Comparison of ENCODE assay signal across 13 cellular contexts in genomic region chr9:33186457-33187168, GRCh38. TPM values are rescaled to one million over a fixed set of nuclear protein-coding genes. Genes with fewer than 3 reads are reported as not detected.
DNase-seq lines count a peak whose midpoint lies in the region; ATAC-seq, FAIRE-seq and TF ChIP-seq lines count a peak whose summit lies in the region.
"Had no signal": no experiment of that assay in that cellular context is flagged by ENCODE, and none has a peak within 500 bp of the region (broad histone marks: within the 10 kb centered on the region; RNA-seq: fewer than 3 reads in every experiment).

No MANE protein-coding gene starts in this region.

- H3K27ac ChIP-seq in OCI-LY3 (ENCODE audit: low read length), result peak overlapping the region; percentile 12; the same call in 1 of the 2 replicates
- H3K27ac ChIP-seq in endothelial cell of umbilical vein (ENCODE audit: insufficient read depth, low read depth, low read length), result no peak overlapping the region
- no peak overlapping the region for H3K27ac ChIP-seq in lower lobe of right lung
- peak overlapping the region; percentile 43 for H3K27ac ChIP-seq in thymus (ENCODE audit: low read depth)
- H3K27ac ChIP-seq: cardiac muscle cell, KMS-11 had no signal

- TF ChIP-seq CTCF in OCI-LY3 (IDR thresholded peaks at IDR 0.05; ENCODE audit: low read depth, low read length), result no peak
- TF ChIP-seq CTCF in endothelial cell of umbilical vein (IDR thresholded peaks at IDR 0.05; ENCODE audit: extremely low read depth in 1 of 2, insufficient read depth in 1 of 2, low read depth in 1 of 2, low read length in 2 of 2), result no peak
- no peak for TF ChIP-seq CTCF in lower lobe of right lung (IDR thresholded peaks at IDR 0.05)
- no peak for TF ChIP-seq CTCF in endothelial cell (IDR thresholded peaks at IDR 0.05; ENCODE audit: unreplicated experiment)

- 87% methylated on average over 3 of the region's 3 CpGs for WGBS in thymus

- ATAC-seq in lower lobe of right lung, result peak; percentile 42 to 73

- dilution Hi-C loops in endothelial cell of umbilical vein (cut with MboI; ENCODE audit: extremely low pct_ligation_motif_present, low sequenced_read_pairs), result no loop called here

- BruUV-seq in endothelial cell of umbilical vein (replicated peaks; lab: Mats Ljungman, UMichigan), result no TSS peak

- TF ChIP-seq POLR2A in endothelial cell of umbilical vein (IDR thresholded peaks at IDR 0.05; ENCODE audit: low read depth, low read length), result no peak

- H3K4me3 Mint-ChIP-seq in endothelial cell (ENCODE audit: unreplicated experiment), result no peak overlapping the region

- H4K20me1 ChIP-seq in OCI-LY3 (ENCODE audit: insufficient read depth, low read length) (no peaks in the 10 kb centered on the region), endothelial cell of umbilical vein (replicated peaks; ENCODE audit: control insufficient read depth, extremely low read depth, insufficient read depth, low read length) (no peaks in the 10 kb centered on the region)

- CTCF ChIA-PET in endothelial cell of umbilical vein (lab: Charles Lee), result interaction anchor here (0.9 to 1.4 kb wide), 2 partner anchors 31 to 58 kb away, joined by 3 to 4 read pairs; no protein-coding TSS in a partner anchor

- no peaks in the 10 kb centered on the region for H3K9me1 ChIP-seq in endothelial cell of umbilical vein (replicated peaks; ENCODE audit: control insufficient read depth, extremely low read depth, insufficient read depth, low read length)

- intact Hi-C loops in endothelial cell of umbilical vein (cut with micrococcal nuclease), result no loop called here
- intact Hi-C loops in lower lobe of right lung (cut with DNase I), result no loop called here

- H3K4me1 Mint-ChIP-seq in endothelial cell (ENCODE audit: unreplicated experiment), result peaks cover 3% of the 10 kb centered on the region

- peak overlapping the region; percentile 60 for H3K4me2 ChIP-seq in OCI-LY3 (ENCODE audit: low read length)
- no peak overlapping the region for H3K4me2 ChIP-seq in endothelial cell of umbilical vein (ENCODE audit: insufficient read depth, low read length)
- H3K4me2 ChIP-seq: KMS-11 had no signal

- H3K9ac ChIP-seq in OCI-LY3 (ENCODE audit: low read length) (no peak overlapping the region; the same call in 1 of the 2 replicates), endothelial cell of umbilical vein (replicated peaks; ENCODE audit: extremely low read depth, insufficient read depth, low read length) (no peak overlapping the region)
- H3K9ac ChIP-seq: KMS-11 had no signal

- H3K27me3 ChIP-seq in OCI-LY3 (ENCODE audit: low read depth, low read length) (no peaks in the 10 kb centered on the region; the same call in 1 of the 2 replicates), endothelial cell of umbilical vein (ENCODE audit: control insufficient read depth in 2 of 2, insufficient read depth in 2 of 2, low read length in 2 of 2) (peaks cover 9 to 15% of the 10 kb centered on the region in 2 experiments), lower lobe of right lung (ENCODE audit: low read depth) (no peaks in the 10 kb centered on the region), thymus (ENCODE audit: control insufficient read depth, insufficient read depth) (no peaks in the 10 kb centered on the region)

- H3K4me3 ChIP-seq in OCI-LY3 (ENCODE audit: low read length) (peak overlapping the region; percentile 50), endothelial cell of umbilical vein (replicated peaks in 1 of 3; ENCODE audit: insufficient read depth in 1 of 3, low read depth in 1 of 3, low read length in 3 of 3) (no peak overlapping the region), lower lobe of right lung (no peak overlapping the region), thymus (ENCODE audit: low read length) (no peak overlapping the region)
- H3K4me3 ChIP-seq: cardiac muscle cell had no signal

- no peak overlapping the region for H3K27ac Mint-ChIP-seq in endothelial cell (ENCODE audit: unreplicated experiment)

- H2AFZ ChIP-seq in OCI-LY3 (ENCODE audit: low read depth, low read length) (peak overlapping the region; percentile 67), endothelial cell of umbilical vein (ENCODE audit: low read depth, low read length) (no peak overlapping the region)

- H3K9me3 Mint-ChIP-seq in endothelial cell (ENCODE audit: unreplicated experiment), result no peaks in the 10 kb centered on the region

- H3K36me3 Mint-ChIP-seq in endothelial cell (ENCODE audit: low read depth, unreplicated experiment), result no peaks in the 10 kb centered on the region

- no peak for FAIRE-seq in endothelial cell of umbilical vein (lab: Jason Lieb, UNC)
- FAIRE-seq: GM18507 had no signal

- H3K36me3 ChIP-seq in OCI-LY3 (replicated peaks; ENCODE audit: low read depth, low read length) (no peaks in the 10 kb centered on the region), endothelial cell of umbilical vein (ENCODE audit: control insufficient read depth in 2 of 2, extremely low read depth in 1 of 2, insufficient read depth in 2 of 2, low read length in 2 of 2) (no peaks in the 10 kb centered on the region), lower lobe of right lung (no peaks in the 10 kb centered on the region), thymus (ENCODE audit: control insufficient read depth, insufficient read depth) (no peaks in the 10 kb centered on the region)
- H3K36me3 ChIP-seq: cardiac muscle cell had no signal

- H3K27me3 Mint-ChIP-seq in endothelial cell (ENCODE audit: unreplicated experiment), result peaks cover 8% of the 10 kb centered on the region

- POLR2A ChIA-PET in endothelial cell of umbilical vein (lab: Charles Lee), result interaction anchor here (0.6 kb wide), 1 partner anchor 162 kb away, joined by 4 read pairs; the partner anchor contains the start of gene DNAJA1

- no peaks in the 10 kb centered on the region for H3K9me3 ChIP-seq in OCI-LY3 (ENCODE audit: insufficient read depth, low read length)
- H3K9me3 ChIP-seq in endothelial cell of umbilical vein (replicated peaks; ENCODE audit: control insufficient read depth, insufficient read depth, low read length), result no peaks in the 10 kb centered on the region
- no peaks in the 10 kb centered on the region for H3K9me3 ChIP-seq in lower lobe of right lung
- H3K9me3 ChIP-seq in thymus (ENCODE audit: control insufficient read depth), result no peaks in the 10 kb centered on the region

- H3K4me1 ChIP-seq in OCI-LY3 (ENCODE audit: low read length), result peaks cover 30% of the 10 kb centered on the region
- no peaks in the 10 kb centered on the region for H3K4me1 ChIP-seq in endothelial cell of umbilical vein (ENCODE audit: control insufficient read depth, extremely low read depth, insufficient read depth, low read length)
- H3K4me1 ChIP-seq in lower lobe of right lung, result peaks cover 28% of the 10 kb centered on the region
- no peaks in the 10 kb centered on the region for H3K4me1 ChIP-seq in thymus (ENCODE audit: control insufficient read depth, insufficient read depth, low read length)

- peak; percentile 26 for DNase-seq in endothelial cell of umbilical vein (ENCODE audit: low read depth, low spot score)
- no peak for DNase-seq in lower lobe of right lung
- DNase-seq in NCI-H524 treated with DMSO at 0.1 percent for 48 hours (lab: John Stamatoyannopoulos, UW), result no peak
- DNase-seq in endothelial cell (ENCODE audit: low spot score), result no peak
- DNase-seq in NCI-H526 (lab: John Stamatoyannopoulos, UW), result no peak
- DNase-seq: activated T-cell treated with anti-CD3 and anti-CD28 coated beads, Interleukin-2, amount 50 U/mL, for 1 hour; NCI-H2171; stimulated activated naive CD4-positive, alpha-beta T cell treated with Interleukin-2 at 50 U/mL for 16 hours had no signal

- no peaks in the 10 kb centered on the region for H3K79me2 ChIP-seq in OCI-LY3 (ENCODE audit: low read length)
- H3K79me2 ChIP-seq in endothelial cell of umbilical vein (ENCODE audit: control insufficient read depth, insufficient read depth, low read length), result no peaks in the 10 kb centered on the region

TF ChIP-seq in endothelial cell of umbilical vein, 7 proteins besides CTCF, POLR2A, EP300 and RAD21:
- TF ChIP-seq MYC (IDR thresholded peaks at IDR 0.05; ENCODE audit: low read depth, low read length), result no peak
- TF ChIP-seq EZH2 (IDR thresholded peaks at IDR 0.05; ENCODE audit: borderline replicate concordance, low read depth, low read length, severe bottlenecking), result no peak
- no peak for TF ChIP-seq GATA2 (IDR thresholded peaks at IDR 0.05; ENCODE audit: insufficient read depth, insufficient read length, low read depth, low read length)
- no peak for TF ChIP-seq FOS (IDR thresholded peaks at IDR 0.05; ENCODE audit: borderline replicate concordance, insufficient read depth, low read length)
- no peak for TF ChIP-seq JUN (IDR thresholded peaks at IDR 0.05; ENCODE audit: borderline replicate concordance, insufficient read depth, insufficient read length, low read depth)
- no peak for TF ChIP-seq MAX (IDR thresholded peaks at IDR 0.05; ENCODE audit: insufficient read depth, insufficient read length)
- no peak for TF ChIP-seq POLR2AphosphoS5 (IDR thresholded peaks at IDR 0.05; ENCODE audit: insufficient read depth, low read depth, low read length)

RNA-seq across cellular contexts. Expression of gene B4GALT1, which starts 19.5 kb away (rescaled TPM):
- total RNA-seq in endothelial cell of umbilical vein, result 65.6 and 66.5 TPM in 2 replicates
- 61.3 and 61.4 TPM in 2 replicates for polyA plus RNA-seq in endothelial cell of umbilical vein
- 38.4 and 38.5 TPM in 2 replicates for polyA plus RNA-seq in endothelial cell of umbilical vein (2011; cell fraction: cytosol; rRNA removed)
- 20.8 and 22.6 TPM in 2 replicates for polyA plus RNA-seq in endothelial cell of umbilical vein (2011; cell fraction: nucleus; rRNA removed)
- 59.6 and 71.4 TPM in 2 replicates for polyA plus RNA-seq in endothelial cell of umbilical vein (2012)
- 80.7 and 81.6 TPM in 2 replicates for polyA minus RNA-seq in endothelial cell of umbilical vein
- 182 TPM for polyA minus RNA-seq in endothelial cell of umbilical vein (2011; cell fraction: cytosol; rRNA and poly(A)+ RNA removed)
- polyA minus RNA-seq in endothelial cell of umbilical vein (2011; cell fraction: nucleus; rRNA and poly(A)+ RNA removed), result 19.3 and 19.9 TPM in 2 replicates
- 72.0 TPM for total RNA-seq in lower lobe of right lung
- 37.1 TPM for polyA plus RNA-seq in thymus
- 86.7 TPM for total RNA-seq in endothelial cell (ENCODE audit: unreplicated experiment)

RNA-seq across cellular contexts. Expression of gene SPINK4, which starts 53.4 kb away (rescaled TPM):
- not detected in 2 replicates for total RNA-seq in endothelial cell of umbilical vein
- not detected in 2 replicates for polyA plus RNA-seq in endothelial cell of umbilical vein
- not detected in 2 replicates for polyA plus RNA-seq in endothelial cell of umbilical vein (2011; cell fraction: cytosol; rRNA removed)
- polyA plus RNA-seq in endothelial cell of umbilical vein (2011; cell fraction: nucleus; rRNA removed), result not detected in 2 replicates
- not detected in 2 replicates for polyA plus RNA-seq in endothelial cell of umbilical vein (2012)
- not detected in 2 replicates for polyA minus RNA-seq in endothelial cell of umbilical vein
- 56.2 TPM for polyA minus RNA-seq in endothelial cell of umbilical vein (2011; cell fraction: cytosol; rRNA and poly(A)+ RNA removed)
- polyA minus RNA-seq in endothelial cell of umbilical vein (2011; cell fraction: nucleus; rRNA and poly(A)+ RNA removed), result 3.5 TPM in 1 of 2 replicates, not detected in the other
- total RNA-seq in lower lobe of right lung, result not detected
- 2.1 TPM for polyA plus RNA-seq in thymus
- total RNA-seq in endothelial cell (ENCODE audit: unreplicated experiment), result not detected
- total RNA-seq: cardiac muscle cell had no signal

Comparison
In these comparisons a context has a peak if more than half of its experiments do, and no peak if none do; other contexts are left out.
1. H3K27ac ChIP-seq: peak in OCI-LY3 (single experiment) and thymus (single experiment); none in endothelial cell of umbilical vein (single experiment) and lower lobe of right lung (single experiment).